Comparison of ENCODE assay signal across 13 cellular contexts in genomic region chr6:3088853-3089445, GRCh38. TPM values are rescaled to one million over a fixed set of nuclear protein-coding genes. Genes with fewer than 3 reads are reported as not detected.
A peak's percentile ranks its signal among the peaks of the same experiment; 100 is the strongest.
DNase-seq lines count a peak whose midpoint lies in the region; ATAC-seq and TF ChIP-seq lines count a peak whose summit lies in the region.
"Had no signal": no experiment of that assay in that cellular context is flagged by ENCODE, and none has a peak within 500 bp of the region (broad histone marks: within the 10 kb centered on the region; RNA-seq: fewer than 3 reads in every experiment).

No MANE protein-coding gene starts in this region.

- H3K36me3 Mint-ChIP-seq in activated naive CD8-positive, alpha-beta T cell: peaks cover 27% of the 10 kb centered on the region
- H3K36me3 Mint-ChIP-seq in activated naive CD8-positive, alpha-beta T cell treated with anti-CD3 and anti-CD28 coated beads for 36 hours: peaks cover 31% of the 10 kb centered on the region
- H3K36me3 Mint-ChIP-seq in endothelial cell (ENCODE audit: low read depth, unreplicated experiment): peaks cover 68% of the 10 kb centered on the region
- peaks cover 38% of the 10 kb centered on the region for H3K36me3 Mint-ChIP-seq in type B pancreatic cell
- H3K36me3 Mint-ChIP-seq in activated T-helper 2 cell treated with anti-CD3 and anti-CD28 coated beads, Interferon-gamma antibody, Interleukin-2, Interleukin-4, amounts not matched to agents 10 μg/mL and 5 μg/mL and 100 μg/mL, durations not matched to agents 14 hours and 24 hours and 36 hours (ENCODE audit: low read depth): peaks cover 57% of the 10 kb centered on the region

- no peaks in the 10 kb centered on the region for H3K27me3 ChIP-seq in mesenchymal stem cell (ENCODE audit: control insufficient read depth in 1 of 2, insufficient read depth in 1 of 2, low read length in 2 of 2)

- no peak overlapping the region for H3K4ac ChIP-seq in mesenchymal stem cell (ENCODE audit: low read depth in 1 of 2, low read length in 2 of 2)

- H4K91ac ChIP-seq in mesenchymal stem cell (ENCODE audit: low read length): no peak overlapping the region

- 89% methylated on average over 3 of the region's 4 CpGs for WGBS in mesenchymal stem cell

- no peak overlapping the region for H2AK5ac ChIP-seq in mesenchymal stem cell (ENCODE audit: low read length, severe bottlenecking)

- no peak overlapping the region for H2BK15ac ChIP-seq in mesenchymal stem cell (ENCODE audit: low read depth, poor library complexity, severe bottlenecking)

- H3K79me1 ChIP-seq in mesenchymal stem cell (replicated peaks; ENCODE audit: low read length, poor library complexity, severe bottlenecking): peaks cover 18% of the 10 kb centered on the region

- no peak overlapping the region for H2AFZ ChIP-seq in mesenchymal stem cell (ENCODE audit: low read depth, low read length)

- peak overlapping the region in 1 of 2 experiments; percentile 4 for H3K4me3 ChIP-seq in mesenchymal stem cell (ENCODE audit: insufficient read depth in 1 of 2, low read depth in 1 of 2, low read length in 2 of 2)

- no peaks in the 10 kb centered on the region for H3K9me3 Mint-ChIP-seq in activated naive CD8-positive, alpha-beta T cell (ENCODE audit: low read depth)
- H3K9me3 Mint-ChIP-seq in activated naive CD8-positive, alpha-beta T cell treated with anti-CD3 and anti-CD28 coated beads for 36 hours: peaks cover 2% of the 10 kb centered on the region
- H3K9me3 Mint-ChIP-seq in endothelial cell (ENCODE audit: unreplicated experiment) (peaks cover 14% of the 10 kb centered on the region), type B pancreatic cell (no peaks in the 10 kb centered on the region)
- H3K9me3 Mint-ChIP-seq in activated T-helper 2 cell treated with anti-CD3 and anti-CD28 coated beads, Interferon-gamma antibody, Interleukin-2, Interleukin-4, amounts not matched to agents 10 μg/mL and 5 μg/mL and 100 μg/mL, durations not matched to agents 14 hours and 24 hours and 36 hours: no peaks in the 10 kb centered on the region

- peak overlapping the region; percentile 46 for H3K27ac Mint-ChIP-seq in activated naive CD8-positive, alpha-beta T cell
- H3K27ac Mint-ChIP-seq in activated naive CD8-positive, alpha-beta T cell treated with anti-CD3 and anti-CD28 coated beads for 36 hours: no peak overlapping the region
- H3K27ac Mint-ChIP-seq in endothelial cell (ENCODE audit: unreplicated experiment) (no peak overlapping the region), type B pancreatic cell (peak overlapping the region; percentile 46)
- no peak overlapping the region for H3K27ac Mint-ChIP-seq in activated T-helper 2 cell treated with anti-CD3 and anti-CD28 coated beads, Interferon-gamma antibody, Interleukin-2, Interleukin-4, amounts not matched to agents 10 μg/mL and 5 μg/mL and 100 μg/mL, durations not matched to agents 14 hours and 24 hours and 36 hours

- DNase-seq in activated naive CD8-positive, alpha-beta T cell treated with anti-CD3 and anti-CD28 coated beads for 36 hours: no peak
- no peak for DNase-seq in endothelial cell (ENCODE audit: low spot score)
- DNase-seq in mesenchymal stem cell: no peak
- DNase-seq in type B pancreatic cell (ENCODE audit: extremely low spot score, unreplicated experiment): no peak
- no peak for DNase-seq in activated T-helper 2 cell treated with anti-CD3 and anti-CD28 coated beads, Interferon-gamma antibody, Interleukin-2, Interleukin-4, amounts not matched to agents 10 μg/mL and 5 μg/mL and 100 μg/mL, durations not matched to agents 14 hours and 24 hours and 36 hours (ENCODE audit: low spot score)
- DNase-seq in RPMI8226: no peak
- DNase-seq: DND-41; NCI-H187; NK-92 treated with Interleukin-12 subunit alpha and Interleukin-12 subunit beta, amount 100 ng/mL, for 24 hours had no signal

- no peak overlapping the region for H3K4me3 Mint-ChIP-seq in activated naive CD8-positive, alpha-beta T cell
- no peak overlapping the region for H3K4me3 Mint-ChIP-seq in activated naive CD8-positive, alpha-beta T cell treated with anti-CD3 and anti-CD28 coated beads for 36 hours
- H3K4me3 Mint-ChIP-seq in endothelial cell (ENCODE audit: unreplicated experiment): peak overlapping the region; percentile 87
- H3K4me3 Mint-ChIP-seq in type B pancreatic cell: no peak overlapping the region
- no peak overlapping the region for H3K4me3 Mint-ChIP-seq in activated T-helper 2 cell treated with anti-CD3 and anti-CD28 coated beads, Interferon-gamma antibody, Interleukin-2, Interleukin-4, amounts not matched to agents 10 μg/mL and 5 μg/mL and 100 μg/mL, durations not matched to agents 14 hours and 24 hours and 36 hours (ENCODE audit: low read depth)

- peak overlapping the region; percentile 75 for H3K9ac ChIP-seq in mesenchymal stem cell (ENCODE audit: low read length)

- no peak overlapping the region for H4K8ac ChIP-seq in mesenchymal stem cell (ENCODE audit: low read length)

- H3K27me3 Mint-ChIP-seq in activated naive CD8-positive, alpha-beta T cell: no peaks in the 10 kb centered on the region
- no peaks in the 10 kb centered on the region for H3K27me3 Mint-ChIP-seq in activated naive CD8-positive, alpha-beta T cell treated with anti-CD3 and anti-CD28 coated beads for 36 hours
- H3K27me3 Mint-ChIP-seq in endothelial cell (ENCODE audit: unreplicated experiment) (peaks cover 10% of the 10 kb centered on the region), type B pancreatic cell (no peaks in the 10 kb centered on the region)
- H3K27me3 Mint-ChIP-seq in activated T-helper 2 cell treated with anti-CD3 and anti-CD28 coated beads, Interferon-gamma antibody, Interleukin-2, Interleukin-4, amounts not matched to agents 10 μg/mL and 5 μg/mL and 100 μg/mL, durations not matched to agents 14 hours and 24 hours and 36 hours (ENCODE audit: low read depth): no peaks in the 10 kb centered on the region

- H3K4me1 ChIP-seq in mesenchymal stem cell (ENCODE audit: control insufficient read depth, insufficient read depth, low read depth, low read length): peaks cover 4% of the 10 kb centered on the region

- ATAC-seq in HG03565 (IDR thresholded peaks at IDR 0.05; ENCODE audit: unreplicated experiment): no peak
- ATAC-seq: activated CD4-positive, CD25-positive, alpha-beta regulatory T cell treated with anti-CD3 and anti-CD28 coated beads, Interleukin-2, amount 50 U/mL, for 24 hours; HCT116 had no signal

- H3K14ac ChIP-seq in mesenchymal stem cell (ENCODE audit: low read length in 2 of 2): no peak overlapping the region

- no peak overlapping the region for H3K18ac ChIP-seq in mesenchymal stem cell (ENCODE audit: low read depth in 1 of 2, low read length in 2 of 2)

- no peak overlapping the region for H2BK5ac ChIP-seq in mesenchymal stem cell (ENCODE audit: low read depth, low read length, poor library complexity, severe bottlenecking)

- no peaks in the 10 kb centered on the region for H3K9me3 ChIP-seq in mesenchymal stem cell (ENCODE audit: control insufficient read depth, low read length)

- H2BK12ac ChIP-seq in mesenchymal stem cell (ENCODE audit: low read length in 2 of 2): peak overlapping the region in 1 of 2 experiments; percentile 23

- H3K4me1 Mint-ChIP-seq in activated naive CD8-positive, alpha-beta T cell (ENCODE audit: low read depth): peaks cover 1% of the 10 kb centered on the region
- peaks cover 13% of the 10 kb centered on the region for H3K4me1 Mint-ChIP-seq in activated naive CD8-positive, alpha-beta T cell treated with anti-CD3 and anti-CD28 coated beads for 36 hours
- H3K4me1 Mint-ChIP-seq in endothelial cell (ENCODE audit: unreplicated experiment) (peaks cover 5% of the 10 kb centered on the region), type B pancreatic cell (ENCODE audit: unreplicated experiment) (peaks cover 25% of the 10 kb centered on the region)
- H3K4me1 Mint-ChIP-seq in activated T-helper 2 cell treated with anti-CD3 and anti-CD28 coated beads, Interferon-gamma antibody, Interleukin-2, Interleukin-4, amounts not matched to agents 10 μg/mL and 5 μg/mL and 100 μg/mL, durations not matched to agents 14 hours and 24 hours and 36 hours (ENCODE audit: low read depth): peaks cover 13% of the 10 kb centered on the region

- H3K23ac ChIP-seq in mesenchymal stem cell (ENCODE audit: low read length in 2 of 2): no peak overlapping the region

- H2BK120ac ChIP-seq in mesenchymal stem cell (ENCODE audit: low read depth, low read length): no peak overlapping the region

- peaks cover 21 to 46% of the 10 kb centered on the region in 2 experiments for H3K36me3 ChIP-seq in mesenchymal stem cell (ENCODE audit: control insufficient read depth in 1 of 2, insufficient read depth in 2 of 2, low read depth in 1 of 2, low read length in 2 of 2)

- peak overlapping the region; percentile 53 for H3K27ac ChIP-seq in mesenchymal stem cell (ENCODE audit: low read length, poor library complexity, severe bottlenecking)

- intact Hi-C loops in activated T-helper 2 cell treated with anti-CD3 and anti-CD28 coated beads, Interferon-gamma antibody, Interleukin-2, Interleukin-4, amounts not matched to agents 10 μg/mL and 5 μg/mL and 100 μg/mL, durations not matched to agents 14 hours and 24 hours and 36 hours (cut with micrococcal nuclease): no loop called here

- no peak for TF ChIP-seq CTCF in endothelial cell (IDR thresholded peaks at IDR 0.05; ENCODE audit: unreplicated experiment)
- no peak for TF ChIP-seq CTCF in type B pancreatic cell (conservative IDR thresholded peaks at IDR 0.05)

- H3K4me2 ChIP-seq in mesenchymal stem cell (ENCODE audit: low read length, poor library complexity, severe bottlenecking): no peak overlapping the region

RNA-seq across cellular contexts. Expression of gene RIPK1, which starts 20.7 kb away (rescaled TPM):
- 10 to 100 TPM; 13.8 to 15.5 TPM for total RNA-seq in activated naive CD8-positive, alpha-beta T cell treated with anti-CD3 and anti-CD28 coated beads for 36 hours
- 34.7 TPM for total RNA-seq in endothelial cell (ENCODE audit: unreplicated experiment)
- 22.7 TPM for polyA plus RNA-seq in mesenchymal stem cell (2013, experiment 1 of 2)
- polyA plus RNA-seq in mesenchymal stem cell (2013, experiment 2 of 2): 22.3 TPM
- 14.7 and 16.3 TPM in 2 replicates for total RNA-seq in type B pancreatic cell (ENCODE audit: low replicate concordance)
- 18.3 and 19.0 TPM in 2 replicates for total RNA-seq in activated T-helper 2 cell treated with anti-CD3 and anti-CD28 coated beads, Interferon-gamma antibody, Interleukin-2, Interleukin-4, amounts not matched to agents 10 μg/mL and 5 μg/mL and 100 μg/mL, durations not matched to agents 14 hours and 24 hours and 36 hours

RNA-seq across cellular contexts. Expression of gene BPHL, which starts 29.6 kb away (rescaled TPM):
- total RNA-seq in activated naive CD8-positive, alpha-beta T cell treated with anti-CD3 and anti-CD28 coated beads for 36 hours: 10 to 100 TPM in 1 of 2 experiments, 1 to 10 TPM in 1; 9.3 to 11.2 TPM
- total RNA-seq in endothelial cell (ENCODE audit: unreplicated experiment): 35.4 TPM
- 18.2 TPM for polyA plus RNA-seq in mesenchymal stem cell (2013, experiment 1 of 2)
- polyA plus RNA-seq in mesenchymal stem cell (2013, experiment 2 of 2): 18.7 TPM
- 50.3 and 56.2 TPM in 2 replicates for total RNA-seq in type B pancreatic cell (ENCODE audit: low replicate concordance)
- total RNA-seq in activated T-helper 2 cell treated with anti-CD3 and anti-CD28 coated beads, Interferon-gamma antibody, Interleukin-2, Interleukin-4, amounts not matched to agents 10 μg/mL and 5 μg/mL and 100 μg/mL, durations not matched to agents 14 hours and 24 hours and 36 hours: 12.1 and 15.8 TPM in 2 replicates

Comparison
In these comparisons a context has a peak if more than half of its experiments do, and no peak if none do; other contexts are left out.
1. H3K27ac Mint-ChIP-seq: peak in activated naive CD8-positive, alpha-beta T cell (single experiment) and type B pancreatic cell (single experiment); none in activated naive CD8-positive, alpha-beta T cell treated with anti-CD3 and anti-CD28 coated beads for 36 hours (single experiment), endothelial cell (single experiment) and activated T-helper 2 cell treated with anti-CD3 and anti-CD28 coated beads, Interferon-gamma antibody, Interleukin-2, Interleukin-4, amounts not matched to agents 10 μg/mL and 5 μg/mL and 100 μg/mL, durations not matched to agents 14 hours and 24 hours and 36 hours (single experiment).